In genomic region chr1:224565186-224565585, GRCh38 we compare ENCODE assay signal across 9 cellular contexts. TPM values are rescaled to one million over a fixed set of nuclear protein-coding genes. Genes with fewer than 3 reads are reported as not detected.
DNase-seq lines count a peak whose midpoint lies in the region; ATAC-seq, FAIRE-seq and TF ChIP-seq lines count a peak whose summit lies in the region.
"Had no signal": no experiment of that assay in that cellular context is flagged by ENCODE, and none has a peak within 500 bp of the region (broad histone marks: within the 10 kb centered on the region; RNA-seq: fewer than 3 reads in every experiment).

No MANE protein-coding gene starts in this region.

- POLR2A ChIA-PET in HepG2 (lab: Yijun Ruan, JAX): no interaction called here

- H2AFZ ChIP-seq in HepG2 (ENCODE audit: low read length): no peak overlapping the region

- H3K27me3 ChIP-seq in adipocyte (replicated peaks; ENCODE audit: control insufficient read depth, insufficient read depth, low read length) (no peaks in the 10 kb centered on the region), HepG2 (ENCODE audit: control insufficient read depth in 1 of 2, insufficient read depth in 2 of 2, low read length in 2 of 2) (no peaks in the 10 kb centered on the region)

- H3K27ac Mint-ChIP-seq in activated T-helper 2 cell treated with anti-CD3 and anti-CD28 coated beads, Interferon-gamma antibody, Interleukin-2, Interleukin-4, amounts not matched to agents 10 μg/mL and 5 μg/mL and 100 μg/mL, durations not matched to agents 14 hours and 24 hours and 36 hours: no peak overlapping the region

- no peaks in the 10 kb centered on the region for H3K79me2 ChIP-seq in HepG2 (ENCODE audit: insufficient read depth, low read length)

- H3K27me3 Mint-ChIP-seq in activated T-helper 2 cell treated with anti-CD3 and anti-CD28 coated beads, Interferon-gamma antibody, Interleukin-2, Interleukin-4, amounts not matched to agents 10 μg/mL and 5 μg/mL and 100 μg/mL, durations not matched to agents 14 hours and 24 hours and 36 hours (ENCODE audit: low read depth): peaks cover 3% of the 10 kb centered on the region

- H3K9me3 ChIP-seq in adipocyte (ENCODE audit: control insufficient read depth, low read length) (peaks cover 6% of the 10 kb centered on the region), HepG2 (ENCODE audit: low read length) (no peaks in the 10 kb centered on the region)

- TF ChIP-seq EP300 in HepG2 (IDR thresholded peaks at IDR 0.05; ENCODE audit: low read depth in 2 of 2, low read length in 2 of 2): no peak
- TF ChIP-seq EP300 in HepG2 (CRISPR knock-in tag; IDR thresholded peaks at IDR 0.05; ENCODE audit: borderline replicate concordance): no peak

- H3K9ac ChIP-seq in adipocyte (ENCODE audit: low read length) (no peak overlapping the region), HepG2 (ENCODE audit: insufficient read depth, low read depth, low read length) (no peak overlapping the region)

- BruUV-seq in HepG2 (replicated peaks; lab: Mats Ljungman, UMichigan): no TSS peak

- H3K4me1 ChIP-seq in adipocyte (ENCODE audit: control insufficient read depth, insufficient read depth, low read length) (peaks cover 18% of the 10 kb centered on the region), HepG2 (ENCODE audit: insufficient read depth, low read length) (no peaks in the 10 kb centered on the region)

- no peak overlapping the region for H3K27ac ChIP-seq in HepG2 (ENCODE audit: extremely low read length, insufficient read depth, low read length)

- TF ChIP-seq CTCF in HepG2 (CRISPR knock-in tag; IDR thresholded peaks at IDR 0.05): no peak

- CTCF ChIA-PET in HepG2 (lab: Yijun Ruan, JAX; ENCODE audit: low intra/inter-chr PET ratio, low total read pairs): no interaction called here

- no peak overlapping the region for H3K4me2 ChIP-seq in HepG2 (ENCODE audit: low read depth, low read length)

- intact Hi-C loops in HepG2 (cut with micrococcal nuclease; ENCODE audit: unreplicated experiment): no loop called here
- intact Hi-C loops in activated T-helper 2 cell treated with anti-CD3 and anti-CD28 coated beads, Interferon-gamma antibody, Interleukin-2, Interleukin-4, amounts not matched to agents 10 μg/mL and 5 μg/mL and 100 μg/mL, durations not matched to agents 14 hours and 24 hours and 36 hours (cut with micrococcal nuclease): no loop called here

- H3K4me3 Mint-ChIP-seq in activated T-helper 2 cell treated with anti-CD3 and anti-CD28 coated beads, Interferon-gamma antibody, Interleukin-2, Interleukin-4, amounts not matched to agents 10 μg/mL and 5 μg/mL and 100 μg/mL, durations not matched to agents 14 hours and 24 hours and 36 hours (ENCODE audit: low read depth): no peak overlapping the region
- H3K4me3 Mint-ChIP-seq: IgD-negative memory B cell had no signal

- H3K4me1 Mint-ChIP-seq in activated T-helper 2 cell treated with anti-CD3 and anti-CD28 coated beads, Interferon-gamma antibody, Interleukin-2, Interleukin-4, amounts not matched to agents 10 μg/mL and 5 μg/mL and 100 μg/mL, durations not matched to agents 14 hours and 24 hours and 36 hours (ENCODE audit: low read depth): no peaks in the 10 kb centered on the region
- H3K4me1 Mint-ChIP-seq: IgD-negative memory B cell had no signal

- ATAC-seq in HepG2 (peak; percentile 63), GM21717 (IDR thresholded peaks at IDR 0.05; ENCODE audit: unreplicated experiment) (no peak), GM19452 (IDR thresholded peaks at IDR 0.05; ENCODE audit: unreplicated experiment) (no peak)

- H3K9me3 Mint-ChIP-seq in activated T-helper 2 cell treated with anti-CD3 and anti-CD28 coated beads, Interferon-gamma antibody, Interleukin-2, Interleukin-4, amounts not matched to agents 10 μg/mL and 5 μg/mL and 100 μg/mL, durations not matched to agents 14 hours and 24 hours and 36 hours: no peaks in the 10 kb centered on the region

- FAIRE-seq in HepG2 (lab: Jason Lieb, UNC): no peak

- in situ Hi-C loops in HepG2 (cut with HindIII; ENCODE audit: extremely low pct_ligation_motif_present, low pct_unique_long_range_greater_than_20kb): no loop called here

- no peak for TF ChIP-seq RAD21 in HepG2 (CRISPR knock-in tag; IDR thresholded peaks at IDR 0.05)

- peak; percentile 9 for DNase-seq in Ammon's horn (ENCODE audit: low spot score)
- peak; percentile 98 for DNase-seq in LHCN-M2 (ENCODE audit: low read depth)
- DNase-seq in adipocyte (ENCODE audit: low read depth): peak; percentile 72
- DNase-seq in HepG2 (ENCODE audit: low spot score): peak; percentile 25
- DNase-seq in NCI-H748 (lab: John Stamatoyannopoulos, UW; ENCODE audit: unreplicated experiment): no peak
- DNase-seq in activated T-helper 2 cell treated with anti-CD3 and anti-CD28 coated beads, Interferon-gamma antibody, Interleukin-2, Interleukin-4, amounts not matched to agents 10 μg/mL and 5 μg/mL and 100 μg/mL, durations not matched to agents 14 hours and 24 hours and 36 hours (ENCODE audit: low spot score): no peak

- no peak overlapping the region for H3K4me3 ChIP-seq in adipocyte (ENCODE audit: low read length)
- H3K4me3 ChIP-seq in HepG2 (replicated peaks in 1 of 3; ENCODE audit: insufficient read depth in 1 of 3, low read depth in 2 of 3, low read length in 3 of 3): no peak overlapping the region

- no peaks in the 10 kb centered on the region for H3K36me3 ChIP-seq in adipocyte (ENCODE audit: control insufficient read depth, insufficient read depth, low read length, severe bottlenecking)
- no peaks in the 10 kb centered on the region for H3K36me3 ChIP-seq in HepG2 (replicated peaks in 1 of 2; ENCODE audit: control insufficient read depth in 1 of 2, insufficient read depth in 2 of 2, low read length in 2 of 2)

- H4K20me1 ChIP-seq in HepG2 (ENCODE audit: insufficient read depth, low read length): no peaks in the 10 kb centered on the region

- TF ChIP-seq POLR2A in HepG2 (IDR thresholded peaks at IDR 0.05; ENCODE audit: insufficient read depth in 1 of 2, low read depth in 2 of 2, low read length in 2 of 2): no peak

- H3K36me3 Mint-ChIP-seq in activated T-helper 2 cell treated with anti-CD3 and anti-CD28 coated beads, Interferon-gamma antibody, Interleukin-2, Interleukin-4, amounts not matched to agents 10 μg/mL and 5 μg/mL and 100 μg/mL, durations not matched to agents 14 hours and 24 hours and 36 hours (ENCODE audit: low read depth): no peaks in the 10 kb centered on the region
- H3K36me3 Mint-ChIP-seq: IgD-negative memory B cell had no signal

- 16% methylated on average over 5 of the region's 5 CpGs for WGBS in HepG2 (ENCODE audit: low lambda C conversion rate)

TF ChIP-seq in HepG2, 621 proteins besides CTCF, POLR2A, EP300 and RAD21:
- TF ChIP-seq SMAD9 (CRISPR knock-in tag; IDR thresholded peaks at IDR 0.05): no peak
- TF ChIP-seq ZNF180 (CRISPR knock-in tag; IDR thresholded peaks at IDR 0.05; ENCODE audit: borderline replicate concordance, low read depth): no peak
- peak; percentile 19; the same call in 1 of the 2 replicates for TF ChIP-seq CEBPB (IDR thresholded peaks at IDR 0.05; ENCODE audit: borderline replicate concordance, low read depth, low read length)
- peak; percentile 80 for TF ChIP-seq FOSL2 (CRISPR knock-in tag; IDR thresholded peaks at IDR 0.05)
- TF ChIP-seq SMYD3 (CRISPR knock-in tag; IDR thresholded peaks at IDR 0.05): no peak

RNA-seq across cellular contexts. Expression of gene CNIH3, which starts 50.9 kb away (rescaled TPM):
- 6.2 and 13.4 TPM in 2 replicates for total RNA-seq in LHCN-M2 (2014; rRNA removed)
- polyA plus RNA-seq in LHCN-M2 (2012): 1.9 TPM
- total RNA-seq in HepG2 (2016; rRNA removed; fragmentation: Illumina TruSeq; extraction: Trizol): 0.55 and 1.1 TPM in 2 replicates
- total RNA-seq in HepG2 (2016; cell fraction: cytosol; rRNA removed; fragmentation: Illumina TruSeq; extraction: Trizol; ENCODE audit: low read depth): 2.8 and 4.6 TPM in 2 replicates
- total RNA-seq in HepG2 (2016; cell fraction: insoluble cytoplasmic fraction; rRNA removed; fragmentation: Illumina TruSeq; extraction: Trizol): 0.98 and 1.0 TPM in 2 replicates
- 1.9 and 3.1 TPM in 2 replicates for total RNA-seq in HepG2 (2016; cell fraction: membrane; rRNA removed; fragmentation: Illumina TruSeq; extraction: Trizol)
- 0.56 and 1.2 TPM in 2 replicates for total RNA-seq in HepG2 (2016; cell fraction: nucleus; rRNA removed; fragmentation: Illumina TruSeq; extraction: Trizol)
- 0.36 and 0.99 TPM in 2 replicates for polyA plus RNA-seq in HepG2 (2011; rRNA removed)
- 0.27 and 0.42 TPM in 2 replicates for polyA plus RNA-seq in HepG2 (2011; cell fraction: cytosol; rRNA removed)
- polyA plus RNA-seq in HepG2 (2011; cell fraction: nucleus; rRNA removed): 0.74 and 0.87 TPM in 2 replicates
- polyA plus RNA-seq in HepG2 (2012): 0.61 and 0.94 TPM in 2 replicates
- polyA plus RNA-seq in HepG2 (2016; cell fraction: cytosol; fragmentation: Illumina TruSeq; extraction: Trizol; ENCODE audit: low read depth): 4.1 and 4.3 TPM in 2 replicates
- polyA plus RNA-seq in HepG2 (2016; cell fraction: insoluble cytoplasmic fraction; fragmentation: Illumina TruSeq; extraction: Trizol; ENCODE audit: low read depth): 0.69 and 0.95 TPM in 2 replicates
- 2.4 and 2.5 TPM in 2 replicates for polyA plus RNA-seq in HepG2 (2016; cell fraction: membrane; fragmentation: Illumina TruSeq; extraction: Trizol; ENCODE audit: low read depth)
- polyA plus RNA-seq in HepG2 (2016; cell fraction: nucleus; fragmentation: Illumina TruSeq; extraction: Trizol; ENCODE audit: insufficient read depth, low read depth): 0.85 TPM in 1 of 2 replicates, not detected in the other
- 0.37 and 0.48 TPM in 2 replicates for polyA minus RNA-seq in HepG2 (2011; rRNA and poly(A)+ RNA removed; ENCODE audit: low replicate concordance)
- 0.99 TPM in 1 of 2 replicates, not detected in the other for polyA minus RNA-seq in HepG2 (2011; cell fraction: cytosol; rRNA and poly(A)+ RNA removed)
- polyA minus RNA-seq in HepG2 (2011; cell fraction: nucleus; rRNA and poly(A)+ RNA removed): 1.7 and 2.6 TPM in 2 replicates
- 0.94 and 1.5 TPM in 2 replicates for total RNA-seq in activated T-helper 2 cell treated with anti-CD3 and anti-CD28 coated beads, Interferon-gamma antibody, Interleukin-2, Interleukin-4, amounts not matched to agents 10 μg/mL and 5 μg/mL and 100 μg/mL, durations not matched to agents 14 hours and 24 hours and 36 hours

Comparison
In these comparisons a context has a peak if more than half of its experiments do, and no peak if none do; other contexts are left out.
1. DNase-seq: peak in Ammon's horn (single experiment), LHCN-M2 (single experiment), adipocyte (single experiment) and HepG2 (single experiment); none in NCI-H748 (single experiment) and activated T-helper 2 cell treated with anti-CD3 and anti-CD28 coated beads, Interferon-gamma antibody, Interleukin-2, Interleukin-4, amounts not matched to agents 10 μg/mL and 5 μg/mL and 100 μg/mL, durations not matched to agents 14 hours and 24 hours and 36 hours (single experiment).